ENCODE assay signal across 1 cellular context in genomic region chr17:80857721-80858171, GRCh38.
TF ChIP-seq lines count a peak whose summit lies in the region.

No MANE protein-coding gene starts in this region.

TF ChIP-seq in HCT116, 20 proteins besides CTCF, POLR2A, EP300 and RAD21 (continued from another document):
- TF ChIP-seq REST (IDR thresholded peaks at IDR 0.05; ENCODE audit: low read depth) (no peak), SIN3A (IDR thresholded peaks at IDR 0.05; ENCODE audit: low read depth) (no peak), SP1 (IDR thresholded peaks at IDR 0.05; ENCODE audit: low read depth) (no peak), MAX (IDR thresholded peaks at IDR 0.05) (no peak), EZH2 (IDR thresholded peaks at IDR 0.05) (no peak)
TF ChIP-seq in HCT116: peak in this region for 0.
